13 cellular contexts compared by ENCODE assay signal in genomic region chr7:95395755-95396135, GRCh38. TPM values are rescaled to one million over a fixed set of nuclear protein-coding genes. Genes with fewer than 3 reads are reported as not detected.
DNase-seq lines count a peak whose midpoint lies in the region; ATAC-seq, FAIRE-seq and TF ChIP-seq lines count a peak whose summit lies in the region.
"Had no signal": no experiment of that assay in that cellular context is flagged by ENCODE, and none has a peak within 500 bp of the region (broad histone marks: within the 10 kb centered on the region; RNA-seq: fewer than 3 reads in every experiment).

No MANE protein-coding gene starts in this region.

- H3K4me1 Mint-ChIP-seq in activated CD4-positive, alpha-beta T cell treated with anti-CD3 and anti-CD28 coated beads for 36 hours, result peaks cover 8% of the 10 kb centered on the region
- H3K4me1 Mint-ChIP-seq in T-cell (peaks cover 0 to 9% (median 6%) of the 10 kb centered on the region in 3 donors), glutamatergic neuron (ENCODE audit: low read depth, unreplicated experiment) (peaks cover 4% of the 10 kb centered on the region)
- peaks cover 7 to 13% of the 10 kb centered on the region in 2 donors for H3K4me1 Mint-ChIP-seq in stimulated activated naive B cell treated with anti-CD40 and anti-IgM and Interleukin-4, amounts not matched to agents 10 μg/mL and 1 μg/mL and 100 μg/mL, for 72 hours

- no peaks in the 10 kb centered on the region for H3K36me3 Mint-ChIP-seq in activated CD4-positive, alpha-beta T cell treated with anti-CD3 and anti-CD28 coated beads for 36 hours (ENCODE audit: low read depth)
- no peaks in the 10 kb centered on the region for H3K36me3 Mint-ChIP-seq in T-cell
- peaks cover 4% of the 10 kb centered on the region for H3K36me3 Mint-ChIP-seq in glutamatergic neuron (ENCODE audit: unreplicated experiment)
- peaks cover 0 to 2% of the 10 kb centered on the region in 2 donors for H3K36me3 Mint-ChIP-seq in stimulated activated naive B cell treated with anti-CD40 and anti-IgM and Interleukin-4, amounts not matched to agents 10 μg/mL and 1 μg/mL and 100 μg/mL, for 72 hours
- H3K36me3 Mint-ChIP-seq: type B pancreatic cell had no signal

- no peaks in the 10 kb centered on the region for H3K9me3 Mint-ChIP-seq in activated CD4-positive, alpha-beta T cell treated with anti-CD3 and anti-CD28 coated beads for 36 hours (ENCODE audit: low read depth)
- H3K9me3 Mint-ChIP-seq in T-cell (no peaks in the 10 kb centered on the region), glutamatergic neuron (ENCODE audit: unreplicated experiment) (peaks cover 3% of the 10 kb centered on the region)
- H3K9me3 Mint-ChIP-seq in stimulated activated naive B cell treated with anti-CD40 and anti-IgM and Interleukin-4, amounts not matched to agents 10 μg/mL and 1 μg/mL and 100 μg/mL, for 72 hours, result no peaks in the 10 kb centered on the region
- H3K9me3 Mint-ChIP-seq: type B pancreatic cell had no signal

- ATAC-seq in activated CD4-positive, alpha-beta T cell treated with anti-CD3 and anti-CD28 coated beads for 36 hours, result no peak
- ATAC-seq in T-cell (replicated peaks in 1 of 4) (no peak), HG02588 (IDR thresholded peaks at IDR 0.05; ENCODE audit: unreplicated experiment) (no peak)
- ATAC-seq in stimulated activated naive B cell treated with anti-CD40 and anti-IgM and Interleukin-4, amounts not matched to agents 10 μg/mL and 1 μg/mL and 100 μg/mL, for 72 hours (replicated peaks), result no peak
- ATAC-seq: gastrocnemius medialis had no signal

- intact Hi-C loops in activated CD4-positive, alpha-beta T cell treated with anti-CD3 and anti-CD28 coated beads for 36 hours (cut with DNase I, micrococcal nuclease), result loop anchor here in 1 of 2 experiments (1.0 to 2.0 kb wide), 2 partner anchors 40 to 81 kb away; partner anchors contain the start of gene PON2

- H3K4me3 Mint-ChIP-seq in activated CD4-positive, alpha-beta T cell treated with anti-CD3 and anti-CD28 coated beads for 36 hours, result peak overlapping the region; percentile 64
- H3K4me3 Mint-ChIP-seq in T-cell, result peak overlapping the region; percentile 58 to 62 (median 60)
- H3K4me3 Mint-ChIP-seq in glutamatergic neuron (ENCODE audit: unreplicated experiment), result peak overlapping the region; percentile 43
- H3K4me3 Mint-ChIP-seq in stimulated activated naive B cell treated with anti-CD40 and anti-IgM and Interleukin-4, amounts not matched to agents 10 μg/mL and 1 μg/mL and 100 μg/mL, for 72 hours, result peak overlapping the region; percentile 61 to 81
- H3K4me3 Mint-ChIP-seq: type B pancreatic cell had no signal

- CTCF ChIA-PET in activated CD4-positive, alpha-beta T cell treated with anti-CD3 and anti-CD28 coated beads for 36 hours (lab: Charles Lee), result interaction anchor here (0.5 to 2.0 kb wide), 5 partner anchors 11 to 539 kb away, joined by 3 to 11 read pairs (median 3); no protein-coding TSS in a partner anchor
- CTCF ChIA-PET in T-cell (lab: Charles Lee) (interaction anchor here (0.6 to 2.0 kb wide), 6 partner anchors 13 to 190 kb away, joined by 3 to 8 read pairs (median 3); partner anchors contain the start of gene PON2 (in 1 of the 2)), RWPE1 (lab: Yijun Ruan, JAX) (interaction anchor here (0.6 to 1.5 kb wide), 8 partner anchors 11 to 523 kb away, joined by 3 to 8 read pairs (median 4); no protein-coding TSS in a partner anchor)

- H3K27me3 Mint-ChIP-seq in activated CD4-positive, alpha-beta T cell treated with anti-CD3 and anti-CD28 coated beads for 36 hours, result peaks cover 32% of the 10 kb centered on the region
- H3K27me3 Mint-ChIP-seq in T-cell (peaks cover 27 to 39% of the 10 kb centered on the region in 2 donors), glutamatergic neuron (ENCODE audit: unreplicated experiment) (peaks cover 8% of the 10 kb centered on the region)
- H3K27me3 Mint-ChIP-seq in stimulated activated naive B cell treated with anti-CD40 and anti-IgM and Interleukin-4, amounts not matched to agents 10 μg/mL and 1 μg/mL and 100 μg/mL, for 72 hours, result peaks cover 35 to 36% of the 10 kb centered on the region in 2 donors

- no peak overlapping the region for H3K27ac ChIP-seq in RWPE1
- H3K27ac ChIP-seq: gastrocnemius medialis had no signal

- H3K27ac Mint-ChIP-seq in activated CD4-positive, alpha-beta T cell treated with anti-CD3 and anti-CD28 coated beads for 36 hours, result no peak overlapping the region
- H3K27ac Mint-ChIP-seq in T-cell (no peak overlapping the region), glutamatergic neuron (ENCODE audit: unreplicated experiment) (no peak overlapping the region)
- H3K27ac Mint-ChIP-seq in stimulated activated naive B cell treated with anti-CD40 and anti-IgM and Interleukin-4, amounts not matched to agents 10 μg/mL and 1 μg/mL and 100 μg/mL, for 72 hours, result no peak overlapping the region
- H3K27ac Mint-ChIP-seq: type B pancreatic cell had no signal

- no peak for DNase-seq in activated CD4-positive, alpha-beta T cell treated with anti-CD3 and anti-CD28 coated beads for 36 hours
- DNase-seq in activated CD4-positive, alpha-beta T cell treated with anti-CD3 and anti-CD28 coated beads, Interleukin-2, amount 50 U/mL, for 1 hour, result no peak
- no peak for DNase-seq in T-cell
- no peak for DNase-seq in glutamatergic neuron
- no peak for DNase-seq in stimulated activated naive B cell treated with anti-CD40 and anti-IgM and Interleukin-4, amounts not matched to agents 10 μg/mL and 1 μg/mL and 100 μg/mL, for 72 hours
- no peak for DNase-seq in HTR-8/SVneo (ENCODE audit: insufficient read length, low spot score)
- DNase-seq in RWPE1 (ENCODE audit: low spot score), result no peak
- DNase-seq: activated CD4-positive, alpha-beta T cell treated with anti-CD3 and anti-CD28 coated beads, Interleukin-2, amount 50 U/mL, for 4 hours; gastrocnemius medialis; NCI-H2029 treated with DMSO at 0.1 percent for 48 hours; SHP77 had no signal

- FAIRE-seq in HTR-8/SVneo (lab: Jason Lieb, UNC), result no peak

- POLR2A ChIA-PET in activated CD4-positive, alpha-beta T cell treated with anti-CD3 and anti-CD28 coated beads for 36 hours (lab: Charles Lee), result no interaction called here
- POLR2A ChIA-PET in T-cell (lab: Charles Lee), result no interaction called here
- POLR2A ChIA-PET in RWPE1 (lab: Yijun Ruan, JAX; ENCODE audit: low non-redundant PET), result interaction anchor here (0.6 kb wide), 1 partner anchor 15 kb away, joined by 4 read pairs; no protein-coding TSS in a partner anchor

- TF ChIP-seq CTCF in glutamatergic neuron (IDR thresholded peaks at IDR 0.05; ENCODE audit: partially characterized antibody, unreplicated experiment), result no peak
- no peak for TF ChIP-seq CTCF in RWPE1 (conservative IDR thresholded peaks at IDR 0.05; ENCODE audit: low read depth)

RNA-seq across cellular contexts. Expression of gene PON3, which starts 0.4 kb away (rescaled TPM):
- total RNA-seq in activated CD4-positive, alpha-beta T cell treated with anti-CD3 and anti-CD28 coated beads for 36 hours, result not detected
- total RNA-seq in T-cell (under 1 TPM in 2 of 5 donors, not detected in 3; 0.28 to 0.41 TPM), glutamatergic neuron (ENCODE audit: unreplicated experiment) (not detected)

RNA-seq across cellular contexts. Expression of gene PON2, which starts 39.1 kb away (rescaled TPM):
- total RNA-seq in activated CD4-positive, alpha-beta T cell treated with anti-CD3 and anti-CD28 coated beads for 36 hours, result 1 to 10 TPM; 4.5 to 4.9 TPM
- total RNA-seq in T-cell, result 10 to 100 TPM in 1 of 5 donors, 1 to 10 TPM in 4; 4.3 to 11.4 (median 7.0) TPM
- total RNA-seq in glutamatergic neuron (ENCODE audit: unreplicated experiment), result 55.7 TPM
